8 cellular contexts compared by ENCODE assay signal in genomic region chrX:54891573-54891972, GRCh38. TPM values are rescaled to one million over a fixed set of nuclear protein-coding genes. Genes with fewer than 3 reads are reported as not detected.
A peak's percentile ranks its signal among the peaks of the same experiment; 100 is the strongest.
DNase-seq lines count a peak whose midpoint lies in the region; ATAC-seq and TF ChIP-seq lines count a peak whose summit lies in the region.

No MANE protein-coding gene starts in this region.

- no peaks in the 10 kb centered on the region for H3K9me3 Mint-ChIP-seq in activated T-cell treated with anti-CD3 and anti-CD28 coated beads, Interleukin-2, amount 50 U/mL, for 72 hours

- no peaks in the 10 kb centered on the region for H3K4me1 Mint-ChIP-seq in activated T-cell treated with anti-CD3 and anti-CD28 coated beads, Interleukin-2, amount 50 U/mL, for 72 hours (ENCODE audit: low read depth)

- peak; percentile 51 to 54 for ATAC-seq in activated T-cell treated with anti-CD3 and anti-CD28 coated beads, Interleukin-2, amount 50 U/mL, for 72 hours (replicated peaks in 1 of 2)
- no peak for ATAC-seq in GM18505 (IDR thresholded peaks at IDR 0.05; ENCODE audit: unreplicated experiment)

- H3K27me3 Mint-ChIP-seq in activated T-cell treated with anti-CD3 and anti-CD28 coated beads, Interleukin-2, amount 50 U/mL, for 72 hours (ENCODE audit: low read depth) = peaks cover 30% of the 10 kb centered on the region

- H3K27ac ChIP-seq in C4-2B = no peak overlapping the region

- no peak overlapping the region for H3K4me3 ChIP-seq in GM12875 (ENCODE audit: low read depth, low read length)

- no peak for TF ChIP-seq POLR2A in GM18505 (IDR thresholded peaks at IDR 0.05; ENCODE audit: borderline replicate concordance, extremely low read depth, insufficient read depth, insufficient read length)

- no peak overlapping the region for H3K4me3 Mint-ChIP-seq in activated T-cell treated with anti-CD3 and anti-CD28 coated beads, Interleukin-2, amount 50 U/mL, for 72 hours

- no peak overlapping the region for H3K27ac Mint-ChIP-seq in activated T-cell treated with anti-CD3 and anti-CD28 coated beads, Interleukin-2, amount 50 U/mL, for 72 hours

- H3K36me3 Mint-ChIP-seq in activated T-cell treated with anti-CD3 and anti-CD28 coated beads, Interleukin-2, amount 50 U/mL, for 72 hours (ENCODE audit: insufficient read depth in 2 of 2) = no peaks in the 10 kb centered on the region

- TF ChIP-seq CTCF in C4-2B (conservative IDR thresholded peaks at IDR 0.05) = peak; percentile 62
- peak; percentile 37; the same call in 1 of the 2 replicates for TF ChIP-seq CTCF in GM12875 (IDR thresholded peaks at IDR 0.05; ENCODE audit: borderline replicate concordance, insufficient read depth, low read depth, low read length)

- peak; percentile 2 for DNase-seq in NCI-H2196 treated with DMSO at 0.1 percent for 48 hours (lab: John Stamatoyannopoulos, UW; ENCODE audit: unreplicated experiment)
- DNase-seq in activated T-cell treated with anti-CD3 and anti-CD28 coated beads, Interleukin-2, amount 50 U/mL, for 72 hours = peak; percentile 18 to 19
- DNase-seq in iPS DF 4.7 (ENCODE audit: extremely low read depth, low spot score) = peak; percentile 3
- DNase-seq in stimulated activated CD8-positive, alpha-beta memory T cell treated with anti-CD3 and anti-CD28 coated beads, Interleukin-4, amount 100 ng/mL, for 48 hours = peak; percentile 28
- no peak for DNase-seq in cortex of kidney (lab: John Stamatoyannopoulos, UW)

RNA-seq across cellular contexts. Expression of gene TRO, which starts 29.1 kb away (rescaled TPM):
- 1 to 10 TPM; 4.1 to 7.6 TPM for total RNA-seq in activated T-cell treated with anti-CD3 and anti-CD28 coated beads, Interleukin-2, amount 50 U/mL, for 72 hours
